ENCODE assay signal across 25 cellular contexts in the genomic region with DNA sequence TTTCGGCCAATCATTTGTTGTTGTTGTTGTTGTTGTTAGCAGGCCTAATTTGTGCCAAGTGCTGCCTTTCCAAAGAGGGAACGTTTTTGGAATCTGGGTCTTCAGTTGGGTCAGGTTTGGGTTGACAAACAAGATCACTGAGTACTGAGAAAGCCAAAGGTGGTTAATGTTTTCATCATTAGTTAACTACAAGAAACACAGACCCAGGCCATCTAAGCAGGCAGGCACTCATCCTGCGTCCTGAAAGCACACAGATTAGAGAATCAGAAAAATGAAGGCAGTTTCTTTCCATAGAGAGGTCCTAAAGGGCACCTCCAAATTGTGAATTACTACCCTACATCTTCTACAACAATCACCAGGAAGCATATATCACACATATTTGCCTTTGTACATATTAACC. TPM values are rescaled to one million over a fixed set of nuclear protein-coding genes. Genes with fewer than 3 reads are reported as not detected.
DNase-seq lines count a peak whose midpoint lies in the region; ATAC-seq, FAIRE-seq and TF ChIP-seq lines count a peak whose summit lies in the region.
"Had no signal": no experiment of that assay in that cellular context is flagged by ENCODE, and none has a peak within 500 bp of the region (broad histone marks: within the 10 kb centered on the region; RNA-seq: fewer than 3 reads in every experiment).

No MANE protein-coding gene starts in this region.

- no peak for TF ChIP-seq CTCF in gastroesophageal sphincter (IDR thresholded peaks at IDR 0.05)

- H3K36me3 Mint-ChIP-seq in activated CD4-positive, alpha-beta T cell treated with anti-CD3 and anti-CD28 coated beads, Interleukin-2, amount 10 ng/mL, durations not matched to agents 24 days and 14 days (ENCODE audit: low read depth): peaks cover 29% of the 10 kb centered on the region
- peaks cover 83% of the 10 kb centered on the region for H3K36me3 Mint-ChIP-seq in activated naive CD8-positive, alpha-beta T cell treated with anti-CD3 and anti-CD28 coated beads for 36 hours
- H3K36me3 Mint-ChIP-seq: memory B cell, type B pancreatic cell had no signal

- DNase-seq in activated CD4-positive, alpha-beta T cell treated with anti-CD3 and anti-CD28 coated beads, Interleukin-2, amount 10 ng/mL, durations not matched to agents 24 days and 14 days: no peak
- DNase-seq in activated CD4-positive, alpha-beta T cell treated with anti-CD3 and anti-CD28 coated beads, Interleukin-2, amount 50 U/mL, for 4 hours: no peak
- DNase-seq in GM19239 (ENCODE audit: insufficient read length, low spot score) (no peak), NCI-H345 treated with DMSO at 0.1 percent for 48 hours (lab: John Stamatoyannopoulos, UW; ENCODE audit: unreplicated experiment) (no peak)
- no peak for DNase-seq in activated naive CD8-positive, alpha-beta T cell treated with anti-CD3 and anti-CD28 coated beads for 36 hours
- DNase-seq: activated CD8-positive, alpha-beta memory T cell treated with anti-CD3 and anti-CD28 coated beads, Interleukin-2, amount 50 U/mL, for 48 hours; cortex of kidney; GM23248; KBM-7; left colon; MM.1S; NCI-H1436 treated with DMSO at 0.1 percent for 48 hours; NCI-H524; occipital lobe; stimulated activated CD4-positive, alpha-beta T cell treated with anti-CD3 and anti-CD28 coated beads, Interleukin-2, amount 100 ng/mL, for 48 hours; stimulated activated naive CD4-positive, alpha-beta T cell treated with Interleukin-2 at 50 U/mL for 16 hours had no signal

- H3K4me1 Mint-ChIP-seq in activated CD4-positive, alpha-beta T cell treated with anti-CD3 and anti-CD28 coated beads, Interleukin-2, amount 10 ng/mL, durations not matched to agents 24 days and 14 days: peaks cover 82% of the 10 kb centered on the region
- H3K4me1 Mint-ChIP-seq in activated naive CD8-positive, alpha-beta T cell treated with anti-CD3 and anti-CD28 coated beads for 36 hours: peaks cover 96% of the 10 kb centered on the region

- intact Hi-C loops in activated CD4-positive, alpha-beta T cell treated with anti-CD3 and anti-CD28 coated beads, Interleukin-2, amount 10 ng/mL, durations not matched to agents 24 days and 14 days (cut with micrococcal nuclease): loop anchor here (1.0 kb wide), 2 partner anchors 12 kb away; no protein-coding TSS in a partner anchor

- FAIRE-seq in GM19239 (lab: Jason Lieb, UNC): peak; percentile 45
- FAIRE-seq: A204.1, GM12892 had no signal

- H3K4me3 ChIP-seq in skin epidermis: no peak overlapping the region
- H3K4me3 ChIP-seq in gastroesophageal sphincter: no peak overlapping the region
- H3K4me3 ChIP-seq: GM23248, smooth muscle cell had no signal

- H3K27ac Mint-ChIP-seq in activated CD4-positive, alpha-beta T cell treated with anti-CD3 and anti-CD28 coated beads, Interleukin-2, amount 10 ng/mL, durations not matched to agents 24 days and 14 days: peak overlapping the region; percentile 91
- peak overlapping the region; percentile 95 for H3K27ac Mint-ChIP-seq in activated naive CD8-positive, alpha-beta T cell treated with anti-CD3 and anti-CD28 coated beads for 36 hours
- H3K27ac Mint-ChIP-seq: memory B cell, type B pancreatic cell had no signal

- no peak for ATAC-seq in gastroesophageal sphincter
- no peak for ATAC-seq in HG03442 (IDR thresholded peaks at IDR 0.05; ENCODE audit: unreplicated experiment)
- ATAC-seq: left colon had no signal

- TF ChIP-seq EP300 in gastroesophageal sphincter (IDR thresholded peaks at IDR 0.05): no peak

- no peak for TF ChIP-seq POLR2A in gastroesophageal sphincter (IDR thresholded peaks at IDR 0.05)

- no peaks in the 10 kb centered on the region for H3K27me3 ChIP-seq in gastroesophageal sphincter

- no peaks in the 10 kb centered on the region for H3K9me3 ChIP-seq in gastroesophageal sphincter

- no peaks in the 10 kb centered on the region for H3K4me1 ChIP-seq in gastroesophageal sphincter

- peak overlapping the region; percentile 72 for H3K4me3 Mint-ChIP-seq in activated CD4-positive, alpha-beta T cell treated with anti-CD3 and anti-CD28 coated beads, Interleukin-2, amount 10 ng/mL, durations not matched to agents 24 days and 14 days
- peak overlapping the region; percentile 51 for H3K4me3 Mint-ChIP-seq in activated naive CD8-positive, alpha-beta T cell treated with anti-CD3 and anti-CD28 coated beads for 36 hours
- H3K4me3 Mint-ChIP-seq: memory B cell, type B pancreatic cell had no signal

- peaks cover 14% of the 10 kb centered on the region for H3K9me3 Mint-ChIP-seq in activated CD4-positive, alpha-beta T cell treated with anti-CD3 and anti-CD28 coated beads, Interleukin-2, amount 10 ng/mL, durations not matched to agents 24 days and 14 days
- H3K9me3 Mint-ChIP-seq in activated naive CD8-positive, alpha-beta T cell treated with anti-CD3 and anti-CD28 coated beads for 36 hours: peaks cover 38% of the 10 kb centered on the region
- H3K9me3 Mint-ChIP-seq: memory B cell, type B pancreatic cell had no signal

- H3K27ac ChIP-seq in skin epidermis (peak overlapping the region in 11 of 21 experiments; percentile 13 to 88 (median 62)), gastroesophageal sphincter (no peak overlapping the region)
- H3K27ac ChIP-seq: GM23248 had no signal

- H3K36me3 ChIP-seq in gastroesophageal sphincter: no peaks in the 10 kb centered on the region

- 36 to 41% methylated on average over 2 to 3 of the region's 3 CpGs for WGBS in gastroesophageal sphincter (ENCODE audit: low coverage in 1 of 2), 2 donors

- H3K27me3 Mint-ChIP-seq in activated CD4-positive, alpha-beta T cell treated with anti-CD3 and anti-CD28 coated beads, Interleukin-2, amount 10 ng/mL, durations not matched to agents 24 days and 14 days: no peaks in the 10 kb centered on the region
- H3K27me3 Mint-ChIP-seq in activated naive CD8-positive, alpha-beta T cell treated with anti-CD3 and anti-CD28 coated beads for 36 hours: no peaks in the 10 kb centered on the region

RNA-seq across cellular contexts. Expression of gene SIRPG, which starts 15.1 kb away (rescaled TPM):
- 33.8 and 34.3 TPM in 2 replicates for total RNA-seq in activated CD4-positive, alpha-beta T cell treated with anti-CD3 and anti-CD28 coated beads, Interleukin-2, amount 10 ng/mL, durations not matched to agents 24 days and 14 days
- 10 to 100 TPM; 34.1 to 35.8 TPM for total RNA-seq in activated naive CD8-positive, alpha-beta T cell treated with anti-CD3 and anti-CD28 coated beads for 36 hours
- total RNA-seq in gastroesophageal sphincter: under 1 TPM in 1 of 4 donors, not detected in 3; 0.62 TPM
- total RNA-seq: GM23248, HT1080, occipital lobe, smooth muscle cell had no signal

RNA-seq across cellular contexts. Expression of gene SIRPB1, which starts 52.9 kb away (rescaled TPM):
- 0.82 and 2.8 TPM in 2 replicates for total RNA-seq in activated CD4-positive, alpha-beta T cell treated with anti-CD3 and anti-CD28 coated beads, Interleukin-2, amount 10 ng/mL, durations not matched to agents 24 days and 14 days
- total RNA-seq in activated naive CD8-positive, alpha-beta T cell treated with anti-CD3 and anti-CD28 coated beads for 36 hours: 1 to 10 TPM; 4.3 to 4.5 TPM
- 1 to 10 TPM; 3.4 to 6.9 (median 4.3) TPM for total RNA-seq in gastroesophageal sphincter

Comparison
In these comparisons a context has a peak if more than half of its experiments do, and no peak if none do; other contexts are left out.
1. H3K27ac ChIP-seq: peak in skin epidermis (11 of 21); none in gastroesophageal sphincter (0 of 4).
2. RNA of gene SIRPG, which starts 15.1 kb away (total RNA-seq): 34.1 to 35.8 TPM in activated naive CD8-positive, alpha-beta T cell treated with anti-CD3 and anti-CD28 coated beads for 36 hours and 33.8 to 34.3 TPM in activated CD4-positive, alpha-beta T cell treated with anti-CD3 and anti-CD28 coated beads, Interleukin-2, amount 10 ng/mL, durations not matched to agents 24 days and 14 days; 0.62 TPM in gastroesophageal sphincter; every median in the first group is over 10 times any median in the second.